Comparison of ENCODE assay signal across 9 cellular contexts in the genomic region with DNA sequence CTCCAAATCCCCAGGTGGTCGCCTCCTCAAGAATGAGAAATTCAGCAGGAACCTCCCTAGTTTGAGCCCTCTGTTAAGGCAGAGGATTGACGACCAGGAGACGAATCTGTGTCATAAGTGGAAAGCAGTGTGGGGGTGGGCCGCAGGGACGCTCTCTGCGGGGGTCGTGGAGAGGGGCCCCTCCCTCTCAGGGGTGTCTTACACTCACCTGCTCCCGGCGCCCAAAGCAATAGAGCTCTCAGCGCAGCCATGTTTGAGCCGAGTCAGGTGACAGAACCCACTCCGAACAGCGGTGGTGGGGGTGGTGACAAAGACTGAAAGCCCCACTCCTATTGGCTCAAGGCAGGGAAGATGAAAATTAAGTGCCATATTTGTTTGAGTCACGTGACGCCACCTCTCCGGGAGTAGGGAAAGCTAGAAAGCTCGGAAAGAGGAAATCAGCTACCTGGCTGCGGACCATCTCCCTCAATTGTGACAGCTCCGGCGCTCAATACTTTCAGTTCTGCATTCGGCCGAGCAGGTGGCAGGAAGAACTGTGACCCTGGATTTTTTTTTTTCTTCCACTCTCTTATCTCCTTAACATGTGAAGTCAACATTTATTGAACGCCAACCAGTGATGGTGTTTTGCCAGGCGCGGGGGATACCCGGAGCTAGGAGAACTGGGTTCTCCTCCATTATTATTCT. TPM values are rescaled to one million over a fixed set of nuclear protein-coding genes. Genes with fewer than 3 reads are reported as not detected.
DNase-seq lines count a peak whose midpoint lies in the region; ATAC-seq, FAIRE-seq and TF ChIP-seq lines count a peak whose summit lies in the region.
"Had no signal": no experiment of that assay in that cellular context is flagged by ENCODE, and none has a peak within 500 bp of the region (broad histone marks: within the 10 kb centered on the region; RNA-seq: fewer than 3 reads in every experiment).

Gene ZFYVE26, minus strand, starts transcription at position 265 of the 684 bp plus-strand sequence. CDS start 627 bp downstream, outside the sequence.

- peak within 1 kb of the TSS; percentile 88 for H3K9ac ChIP-seq in keratinocyte (ENCODE audit: control insufficient read depth, extremely low read depth, insufficient read depth, low read length)

- no peaks in the 10 kb centered on the region for H3K36me3 ChIP-seq in keratinocyte (ENCODE audit: control insufficient read depth in 2 of 2, extremely low read depth in 1 of 2, insufficient read depth in 2 of 2, low read length in 2 of 2)

- H3K79me2 ChIP-seq in keratinocyte (ENCODE audit: control insufficient read depth, insufficient read depth, low read length) = peaks cover 12% of the 10 kb centered on the region

- H4K20me1 ChIP-seq in keratinocyte (ENCODE audit: control insufficient read depth, extremely low read depth, insufficient read depth, low read length) = no peaks in the 10 kb centered on the region

- H3K4me3 ChIP-seq in keratinocyte (ENCODE audit: control insufficient read depth in 2 of 3, extremely low read depth in 1 of 3, insufficient read depth in 2 of 3, low read depth in 1 of 3, low read length in 3 of 3) = peak within 1 kb of the TSS; percentile 59 to 92 (median 88)

- peak within 1 kb of the TSS; percentile 95 for H2AFZ ChIP-seq in keratinocyte (ENCODE audit: control insufficient read depth, low read length)

- H3K27ac ChIP-seq in keratinocyte (ENCODE audit: control insufficient read depth, insufficient read depth, low read length) = peak within 1 kb of the TSS; percentile 81

- H3K9me3 ChIP-seq in keratinocyte (ENCODE audit: control insufficient read depth, low read depth, low read length) = no peaks in the 10 kb centered on the region

- peaks cover 21% of the 10 kb centered on the region for H3K4me1 ChIP-seq in keratinocyte (ENCODE audit: control insufficient read depth, extremely low read depth, insufficient read depth, low read length)

- peak within 1 kb of the TSS; percentile 89 for H3K4me2 ChIP-seq in keratinocyte (ENCODE audit: control insufficient read depth, extremely low read depth, insufficient read depth, low read depth, low read length)

- FAIRE-seq in keratinocyte (lab: Jason Lieb, UNC) = peak; percentile 78
- FAIRE-seq: colon had no signal

- DNase-seq in AG09319 (ENCODE audit: extremely low read depth, low read depth) (peak; percentile 76), NCI-H446 treated with DMSO at 0.1 percent for 48 hours (lab: John Stamatoyannopoulos, UW) (peak; percentile 93), cerebellar nuclear complex (lab: John Stamatoyannopoulos, UW) (peak; percentile 57 to 93), keratinocyte (ENCODE audit: low read depth, low spot score) (peak; percentile 62)
- peak; percentile 72 to 74 for DNase-seq in stimulated activated CD4-positive, alpha-beta T cell treated with anti-CD3 and anti-CD28 coated beads, Interleukin-15, amount 100 ng/mL, for 1 hour (ENCODE audit: low read depth in 1 of 2, low spot score in 1 of 2)

- dilution Hi-C loops in keratinocyte (cut with MboI; ENCODE audit: extremely low pct_ligation_motif_present, low sequenced_read_pairs) = no loop called here

- no peaks in the 10 kb centered on the region for H3K27me3 ChIP-seq in keratinocyte (ENCODE audit: control insufficient read depth, extremely low read depth, insufficient read depth, low read length)

- TF ChIP-seq CTCF in AG09319 (IDR thresholded peaks at IDR 0.05; ENCODE audit: low read depth, low read length) (no peak), keratinocyte (optimal IDR thresholded peaks at IDR 0.05 in 1 of 3, IDR thresholded peaks at IDR 0.05 in 1 of 3, conservative IDR thresholded peaks at IDR 0.05 in 1 of 3; ENCODE audit: extremely low read depth in 1 of 3, insufficient read depth in 2 of 3, low read length in 3 of 3) (no peak)

- ATAC-seq in GM19035 (IDR thresholded peaks at IDR 0.05; ENCODE audit: unreplicated experiment) (peak; percentile 84), HG03354 (IDR thresholded peaks at IDR 0.05; ENCODE audit: poor library complexity, severe bottlenecking, unreplicated experiment) (peak; percentile 88)
- ATAC-seq in activated CD4-positive, CD25-positive, alpha-beta regulatory T cell treated with anti-CD3 and anti-CD28 coated beads, Interleukin-2, amount 50 U/mL, for 24 hours = peak; percentile 93 to 94

- H3K9me1 ChIP-seq in keratinocyte (ENCODE audit: control insufficient read depth, extremely low read depth, insufficient read depth, low read length) = no peaks in the 10 kb centered on the region

RNA-seq across cellular contexts. Expression of gene ZFYVE26, which starts in this region (rescaled TPM):
- polyA plus RNA-seq in keratinocyte = 8.5 to 12.8 TPM (median 9.8 TPM) in 3 replicates
- 3.5 TPM for polyA plus RNA-seq in keratinocyte (2011; ENCODE audit: low read depth)
- 5.8 and 7.6 TPM in 2 replicates for polyA plus RNA-seq in keratinocyte (2011; cell fraction: cytosol; rRNA removed)
- 33.2 and 36.2 TPM in 2 replicates for polyA plus RNA-seq in keratinocyte (2011; cell fraction: nucleus; rRNA removed)
- polyA plus RNA-seq in keratinocyte (2012; ENCODE audit: low replicate concordance) = 5.9 and 8.3 TPM in 2 replicates
- 28.1 to 43.6 TPM (median 36.8 TPM) in 3 replicates for polyA minus RNA-seq in keratinocyte
- 11.3 TPM for polyA minus RNA-seq in keratinocyte (2011; cell fraction: cytosol; rRNA and poly(A)+ RNA removed)
- polyA minus RNA-seq in keratinocyte (2011; cell fraction: nucleus; rRNA and poly(A)+ RNA removed) = 39.6 and 64.6 TPM in 2 replicates

Comparison
In these comparisons a context has a peak if more than half of its experiments do, and no peak if none do; other contexts are left out.
1. Peak in every context shown above with its lines: DNase-seq, ATAC-seq, H3K4me3 ChIP-seq and H3K27ac ChIP-seq.